In the genomic region with DNA sequence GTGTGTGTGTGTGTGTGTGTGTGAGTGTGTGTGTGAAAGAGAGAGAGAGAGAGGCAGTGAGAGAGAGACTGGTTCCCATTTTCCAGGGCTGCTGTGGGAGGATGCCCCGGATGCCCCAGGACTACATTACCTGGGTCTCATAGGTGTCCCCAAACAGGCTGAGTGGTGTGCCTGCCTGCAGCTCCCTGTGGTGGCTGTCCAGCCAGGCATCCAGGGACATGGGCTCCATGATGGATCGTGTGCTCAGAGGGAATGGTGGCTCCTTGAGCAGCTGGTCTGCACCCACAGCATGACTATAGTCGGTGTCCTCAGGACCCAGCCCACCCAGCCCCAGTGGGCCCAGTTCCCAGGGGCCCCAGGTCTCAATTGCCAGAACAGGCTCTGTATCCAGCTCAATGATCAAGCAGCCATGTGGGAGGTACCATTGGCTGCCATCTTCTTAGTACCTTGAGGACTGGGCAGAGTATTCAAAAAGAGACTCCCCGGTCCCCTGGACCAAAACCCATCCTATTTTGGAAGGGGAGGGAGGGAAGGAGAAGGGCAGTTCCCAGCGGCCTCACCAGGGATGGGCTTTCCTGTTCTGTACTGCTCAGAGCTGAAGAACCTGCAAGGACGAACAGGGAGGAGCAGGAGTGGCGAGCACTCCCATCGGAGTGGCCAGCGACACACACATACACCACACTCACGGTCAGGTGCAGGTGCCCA, we compare ENCODE assay signal across 28 cellular contexts. TPM values are rescaled to one million over a fixed set of nuclear protein-coding genes. Genes with fewer than 3 reads are reported as not detected.
"Had no signal": no experiment of that assay in that cellular context is flagged by ENCODE, and none has a peak within 500 bp of the region (broad histone marks: within the 10 kb centered on the region; RNA-seq: fewer than 3 reads in every experiment).

No MANE protein-coding gene starts in this region.

- H3K27me3 ChIP-seq: gastrocnemius medialis, testis, transverse colon, uterus had no signal

- H3K36me3 Mint-ChIP-seq: activated naive CD4-positive, alpha-beta T cell treated with anti-CD3 and anti-CD28 coated beads, Interleukin-2, amount 50 U/mL, for 72 hours; T-cell had no signal

- DNase-seq: activated B cell treated with CpG ODN at 0.5 μM for 24 hours; activated CD4-positive, alpha-beta T cell treated with anti-CD3 and anti-CD28 coated beads, Interleukin-2, amount 50 U/mL, for 1 hour; activated CD8-positive, alpha-beta memory T cell treated with anti-CD3 and anti-CD28 coated beads, Interleukin-2, amount 50 U/mL, for 4 hours; activated effector memory CD4-positive, alpha-beta T cell treated with anti-CD3 and anti-CD28 coated beads, Interleukin-2, amount 50 U/mL, for 16 hours; activated T-cell treated with anti-CD3 and anti-CD28 coated beads, Interleukin-2, amount 50 U/mL, for 1 hour; effector CD8-positive, alpha-beta T cell; left ventricle myocardium inferior; psoas muscle; stimulated activated CD4-positive, alpha-beta T cell treated with anti-CD3 and anti-CD28 coated beads, Interleukin-1b, Interleukin-23, amount 100 ng/mL, for 48 hours; stimulated activated CD4-positive, alpha-beta T cell treated with anti-CD3 and anti-CD28 coated beads, Interleukin-4, amount 100 ng/mL, for 4 hours; stimulated activated naive B cell treated with anti-CD40 and anti-IgM and Interleukin-4, amounts not matched to agents 10 μg/mL and 1 μg/mL and 100 μg/mL, for 72 hours; transverse colon; uterus had no signal

- H3K9me3 Mint-ChIP-seq: activated B cell treated with CpG ODN at 0.5 μM for 24 hours; activated naive CD4-positive, alpha-beta T cell treated with anti-CD3 and anti-CD28 coated beads, Interleukin-2, amount 50 U/mL, for 72 hours; activated T-helper 1 cell treated with anti-CD3 and anti-CD28 coated beads, Interleukin-12 subunit alpha, Interleukin-12 subunit beta, Interleukin-2, Interleukin-4 antibody, amounts not matched to agents 30 ng/mL and 10 ng/mL and 1 ng/mL, durations not matched to agents 14 hours and 24 hours and 36 hours; nephron; stimulated activated naive B cell treated with anti-CD40 and anti-IgM and Interleukin-4, amounts not matched to agents 10 μg/mL and 1 μg/mL and 100 μg/mL, for 72 hours; T-cell had no signal

- H3K4me3 ChIP-seq: gastrocnemius medialis, left ventricle myocardium inferior, lung, psoas muscle, smooth muscle cell, testis, transverse colon, uterus had no signal

- FAIRE-seq: bronchial epithelial cell, colon, endometrium, islet of Langerhans had no signal

- H3K27me3 Mint-ChIP-seq: activated B cell treated with CpG ODN at 0.5 μM for 24 hours; stimulated activated naive B cell treated with anti-CD40 and anti-IgM and Interleukin-4, amounts not matched to agents 10 μg/mL and 1 μg/mL and 100 μg/mL, for 72 hours; T-cell had no signal

- H3K4me1 Mint-ChIP-seq: activated B cell treated with CpG ODN at 0.5 μM for 24 hours, nephron had no signal

- H3K27ac Mint-ChIP-seq: activated B cell treated with CpG ODN at 0.5 μM for 24 hours; activated naive CD4-positive, alpha-beta T cell treated with anti-CD3 and anti-CD28 coated beads, Interleukin-2, amount 50 U/mL, for 72 hours; activated T-helper 1 cell treated with anti-CD3 and anti-CD28 coated beads, Interleukin-12 subunit alpha, Interleukin-12 subunit beta, Interleukin-2, Interleukin-4 antibody, amounts not matched to agents 30 ng/mL and 10 ng/mL and 1 ng/mL, durations not matched to agents 14 hours and 24 hours and 36 hours; nephron; stimulated activated naive B cell treated with anti-CD40 and anti-IgM and Interleukin-4, amounts not matched to agents 10 μg/mL and 1 μg/mL and 100 μg/mL, for 72 hours; T-cell had no signal

- H3K36me3 ChIP-seq: gastrocnemius medialis, left ventricle myocardium inferior, transverse colon, uterus had no signal

- H3K4me3 Mint-ChIP-seq: activated B cell treated with CpG ODN at 0.5 μM for 24 hours; activated T-helper 1 cell treated with anti-CD3 and anti-CD28 coated beads, Interleukin-12 subunit alpha, Interleukin-12 subunit beta, Interleukin-2, Interleukin-4 antibody, amounts not matched to agents 30 ng/mL and 10 ng/mL and 1 ng/mL, durations not matched to agents 14 hours and 24 hours and 36 hours; nephron; stimulated activated naive B cell treated with anti-CD40 and anti-IgM and Interleukin-4, amounts not matched to agents 10 μg/mL and 1 μg/mL and 100 μg/mL, for 72 hours; T-cell had no signal

RNA-seq across cellular contexts. Expression of a gene that starts 5.8 kb away (rescaled TPM):
- total RNA-seq: activated CD8-positive, alpha-beta memory T cell treated with anti-CD3 and anti-CD28 coated beads for 36 hours; bronchial epithelial cell; dermis microvascular lymphatic vessel endothelial cell; epithelial cell of proximal tubule; smooth muscle cell had no signal

RNA-seq across cellular contexts. Expression of a gene that starts 22.6 kb away (rescaled TPM):
- total RNA-seq: bronchial epithelial cell, dermis microvascular lymphatic vessel endothelial cell had no signal
